24 cellular contexts compared by ENCODE assay signal in the genomic region with DNA sequence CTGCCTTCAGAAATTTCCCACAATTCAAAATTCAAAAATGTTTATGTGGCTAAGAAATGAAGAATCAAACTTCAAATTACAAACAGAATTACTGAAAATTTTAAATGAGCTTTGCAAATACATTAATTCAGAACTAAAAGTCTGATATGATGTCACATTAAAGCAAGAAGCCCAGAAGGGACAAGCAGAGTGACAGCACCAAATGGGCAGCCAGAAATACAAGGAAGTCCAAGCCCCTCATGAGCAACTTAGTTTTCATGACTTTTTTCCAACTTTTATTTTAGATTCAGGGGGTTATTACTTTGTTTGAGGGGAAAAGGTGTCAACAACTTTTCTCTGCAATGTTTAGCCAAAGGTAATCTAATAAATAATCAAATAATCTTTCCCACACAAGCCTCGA.
"Had no signal": no experiment of that assay in that cellular context is flagged by ENCODE, and none has a peak within 500 bp of the region (broad histone marks: within the 10 kb centered on the region; RNA-seq: fewer than 3 reads in every experiment).

No MANE protein-coding gene starts in this region.

- H3K4me3 ChIP-seq: ascending aorta, breast epithelium, colonic mucosa, esophagus squamous epithelium, mucosa of descending colon, ovary, testis, uterus had no signal

- H3K27me3 ChIP-seq: ascending aorta, breast epithelium, colonic mucosa, esophagus squamous epithelium, ovary, testis, uterus had no signal

- H3K27ac Mint-ChIP-seq: activated CD4-positive, alpha-beta T cell treated with anti-CD3 and anti-CD28 coated beads for 36 hours; activated CD8-positive, alpha-beta memory T cell treated with anti-CD3 and anti-CD28 coated beads, Interleukin-2, amount 10 ng/mL, durations not matched to agents 7 days and 5 days; activated CD8-positive, alpha-beta T cell treated with anti-CD3 and anti-CD28 coated beads, Interleukin-2, amount 10 ng/mL, durations not matched to agents 7 days and 5 days; activated naive CD8-positive, alpha-beta T cell; naive B cell; T-helper 2 cell treated with Interferon-gamma antibody and Interleukin-4, amounts not matched to agents 5 μg/mL and 100 μg/mL, for 36 hours had no signal

- H3K4me3 Mint-ChIP-seq: activated CD4-positive, alpha-beta T cell treated with anti-CD3 and anti-CD28 coated beads for 36 hours; activated CD8-positive, alpha-beta memory T cell treated with anti-CD3 and anti-CD28 coated beads, Interleukin-2, amount 10 ng/mL, durations not matched to agents 7 days and 5 days; activated CD8-positive, alpha-beta T cell treated with anti-CD3 and anti-CD28 coated beads, Interleukin-2, amount 10 ng/mL, durations not matched to agents 7 days and 5 days; activated naive CD8-positive, alpha-beta T cell; naive B cell; T-helper 2 cell treated with Interferon-gamma antibody and Interleukin-4, amounts not matched to agents 5 μg/mL and 100 μg/mL, for 36 hours had no signal

- H3K9me3 ChIP-seq: ascending aorta, breast epithelium, colonic mucosa, esophagus squamous epithelium, mucosa of descending colon, ovary, testis, uterus had no signal

- H3K27ac ChIP-seq: ascending aorta, breast epithelium, colonic mucosa, esophagus squamous epithelium, ovary, testis had no signal

- DNase-seq: activated CD4-positive, alpha-beta T cell treated with anti-CD3 and anti-CD28 coated beads for 36 hours; activated CD4-positive, CD25-positive, alpha-beta regulatory T cell; activated CD8-positive, alpha-beta memory T cell treated with anti-CD3 and anti-CD28 coated beads, Interleukin-2, amount 10 ng/mL, durations not matched to agents 7 days and 5 days; activated CD8-positive, alpha-beta T cell treated with anti-CD3 and anti-CD28 coated beads, Interleukin-2, amount 10 ng/mL, durations not matched to agents 7 days and 5 days; activated naive CD4-positive, alpha-beta T cell treated with Interleukin-2 at 50 U/mL for 16 hours; activated T-cell treated with anti-CD3 and anti-CD28 coated beads, Interleukin-2, amount 50 U/mL, for 48 hours; colonic mucosa; effector CD8-positive, alpha-beta T cell; esophagus squamous epithelium; foreskin melanocyte; left ventricle myocardium superior; mucosa of descending colon; naive B cell; ovary; stimulated activated CD4-positive, alpha-beta T cell treated with anti-CD3 and anti-CD28 coated beads, Interleukin-4, amount 100 ng/mL, for 1 hour; stimulated activated naive CD8-positive, alpha-beta T cell treated with anti-CD3 and anti-CD28 coated beads, Interleukin-15, Interleukin-2, amounts not matched to agents 100 U/mL and 50 U/mL, for 24 hours; T-helper 1 cell; testis; uterus had no signal

- ATAC-seq: activated CD4-positive, alpha-beta T cell treated with anti-CD3 and anti-CD28 coated beads for 36 hours; activated CD8-positive, alpha-beta memory T cell treated with anti-CD3 and anti-CD28 coated beads, Interleukin-2, amount 10 ng/mL, durations not matched to agents 7 days and 5 days; activated CD8-positive, alpha-beta T cell treated with anti-CD3 and anti-CD28 coated beads, Interleukin-2, amount 10 ng/mL, durations not matched to agents 7 days and 5 days; left ventricle myocardium superior; mucosa of descending colon; stimulated activated naive CD8-positive, alpha-beta T cell treated with anti-CD3 and anti-CD28 coated beads, Interleukin-15, Interleukin-2, amounts not matched to agents 100 U/mL and 50 U/mL, for 24 hours had no signal

- H3K36me3 Mint-ChIP-seq: activated CD8-positive, alpha-beta memory T cell treated with anti-CD3 and anti-CD28 coated beads, Interleukin-2, amount 10 ng/mL, durations not matched to agents 7 days and 5 days; naive B cell had no signal

- H3K9me3 Mint-ChIP-seq: naive B cell; T-helper 2 cell treated with Interferon-gamma antibody and Interleukin-4, amounts not matched to agents 5 μg/mL and 100 μg/mL, for 36 hours had no signal

- H3K36me3 ChIP-seq: ascending aorta, breast epithelium, colonic mucosa, ovary, uterus had no signal

- H3K27me3 Mint-ChIP-seq: activated CD4-positive, alpha-beta T cell treated with anti-CD3 and anti-CD28 coated beads for 36 hours; activated CD8-positive, alpha-beta memory T cell treated with anti-CD3 and anti-CD28 coated beads, Interleukin-2, amount 10 ng/mL, durations not matched to agents 7 days and 5 days; activated naive CD8-positive, alpha-beta T cell; naive B cell; progenitor cell of endocrine pancreas had no signal

- H3K4me1 ChIP-seq: breast epithelium, testis, uterus had no signal
